ENCODE assay signal across 31 cellular contexts in genomic region chr14:101022916-101023435, GRCh38.
A peak's percentile ranks its signal among the peaks of the same experiment; 100 is the strongest.
DNase-seq lines count a peak whose midpoint lies in the region; ATAC-seq and TF ChIP-seq lines count a peak whose summit lies in the region.
"Had no signal": no experiment of that assay in that cellular context is flagged by ENCODE, and none has a peak within 500 bp of the region (broad histone marks: within the 10 kb centered on the region; RNA-seq: fewer than 3 reads in every experiment).

No MANE protein-coding gene starts in this region.

- no peak overlapping the region for H3K27ac ChIP-seq in RWPE2 (ENCODE audit: poor library complexity, severe bottlenecking)
- no peak overlapping the region for H3K27ac ChIP-seq in stomach
- H3K27ac ChIP-seq in smooth muscle cell (ENCODE audit: low read depth) = no peak overlapping the region
- H3K27ac ChIP-seq: A549, GM23248, left lung, prostate gland, SJCRH30, thoracic aorta, vagina, VCaP had no signal

- TF ChIP-seq CTCF in RWPE2 (IDR thresholded peaks at IDR 0.05; ENCODE audit: poor library complexity, severe bottlenecking) (no peak), stomach (IDR thresholded peaks at IDR 0.05) (no peak), smooth muscle cell (IDR thresholded peaks at IDR 0.05; ENCODE audit: borderline replicate concordance, insufficient read depth, poor library complexity, severe bottlenecking) (no peak)

- no peak overlapping the region for H3K9ac ChIP-seq in smooth muscle cell (ENCODE audit: low read depth)
- H3K9ac ChIP-seq: GM23248 had no signal

- ATAC-seq in RWPE2 (ENCODE audit: low read depth) (no peak), HG03175 (IDR thresholded peaks at IDR 0.05; ENCODE audit: unreplicated experiment) (no peak)
- ATAC-seq: A549, left lung, Panc1 had no signal

- no peaks in the 10 kb centered on the region for H3K9me3 ChIP-seq in RWPE2 (ENCODE audit: severe bottlenecking)
- no peaks in the 10 kb centered on the region for H3K9me3 ChIP-seq in stomach
- H3K9me3 ChIP-seq in smooth muscle cell (replicated peaks; ENCODE audit: low read depth) = no peaks in the 10 kb centered on the region
- H3K9me3 ChIP-seq: A549, left lung, prostate gland, SJCRH30, thoracic aorta, vagina had no signal

- TF ChIP-seq POLR2A in stomach (IDR thresholded peaks at IDR 0.05) = no peak

- intact Hi-C loops in stomach (cut with DNase I; ENCODE audit: low total_unique reads) = no loop called here

- no peak for TF ChIP-seq EP300 in stomach (IDR thresholded peaks at IDR 0.05)

- H3K4me1 ChIP-seq in RWPE2 (ENCODE audit: insufficient read depth, poor library complexity, severe bottlenecking) (no peaks in the 10 kb centered on the region), stomach (no peaks in the 10 kb centered on the region), smooth muscle cell (ENCODE audit: low read depth) (no peaks in the 10 kb centered on the region)
- H3K4me1 ChIP-seq: A549, left lung, prostate gland, SJCRH30, vagina had no signal

- no peaks in the 10 kb centered on the region for H3F3A ChIP-seq in smooth muscle cell (ENCODE audit: low read depth)

- no peak overlapping the region for H3K27ac Mint-ChIP-seq in activated naive CD4-positive, alpha-beta T cell treated with anti-CD3 and anti-CD28 coated beads, Interleukin-2, amount 10 ng/mL, durations not matched to agents 7 days and 5 days
- H3K27ac Mint-ChIP-seq: activated CD4-positive, alpha-beta T cell treated with anti-CD3 and anti-CD28 coated beads, Interleukin-2, amount 10 ng/mL, durations not matched to agents 7 days and 5 days; activated naive CD4-positive, alpha-beta T cell treated with anti-CD3 and anti-CD28 coated beads for 36 hours; CD4-positive, alpha-beta T cell had no signal

- no peaks in the 10 kb centered on the region for H3K36me3 Mint-ChIP-seq in activated naive CD4-positive, alpha-beta T cell treated with anti-CD3 and anti-CD28 coated beads, Interleukin-2, amount 10 ng/mL, durations not matched to agents 7 days and 5 days

- DNase-seq in activated naive CD4-positive, alpha-beta T cell treated with anti-CD3 and anti-CD28 coated beads, Interleukin-2, amount 10 ng/mL, durations not matched to agents 7 days and 5 days = peak; percentile 3
- no peak for DNase-seq in activated naive CD4-positive, alpha-beta T cell (lab: John Stamatoyannopoulos, UW)
- DNase-seq in RWPE2 (ENCODE audit: low spot score) (peak; percentile 46), islet precursor cell (peak; percentile 31), stomach (peak; percentile 9), NCI-H2196 treated with DMSO at 0.1 percent for 48 hours (lab: John Stamatoyannopoulos, UW; ENCODE audit: unreplicated experiment) (no peak), smooth muscle cell (lab: John Stamatoyannopoulos, UW; ENCODE audit: unreplicated experiment) (no peak)
- DNase-seq: activated CD4-positive, alpha-beta T cell treated with anti-CD3 and anti-CD28 coated beads, Interleukin-2, amount 10 ng/mL, durations not matched to agents 7 days and 5 days; activated naive CD4-positive, alpha-beta T cell treated with anti-CD3 and anti-CD28 coated beads for 36 hours; activated T-cell treated with anti-CD3 and anti-CD28 coated beads, Interleukin-2, amount 50 U/mL, for 48 hours; amygdala; DND-41; effector memory CD4-positive, alpha-beta T cell; GF-D8; GM23248; IMR-90; mesenchymal stem cell; NCI-H146; NCI-H2107; stimulated activated naive CD4-positive, alpha-beta T cell treated with Interleukin-2 at 50 U/mL for 16 hours; T-helper 9 cell had no signal

- H3K9me3 Mint-ChIP-seq in activated naive CD4-positive, alpha-beta T cell treated with anti-CD3 and anti-CD28 coated beads, Interleukin-2, amount 10 ng/mL, durations not matched to agents 7 days and 5 days = peaks cover 4% of the 10 kb centered on the region
- H3K9me3 Mint-ChIP-seq: activated naive CD4-positive, alpha-beta T cell treated with anti-CD3 and anti-CD28 coated beads for 36 hours; CD4-positive, alpha-beta T cell had no signal

- 81 to 93% (median 88%) methylated on average over 14 to 15 of the region's 15 CpGs for WGBS in stomach, 5 donors
- 89% methylated on average over 15 of the region's 15 CpGs for WGBS in smooth muscle cell (ENCODE audit: low lambda C conversion rate)

- H3K4me2 ChIP-seq in smooth muscle cell = no peak overlapping the region
- H3K4me2 ChIP-seq: A549 had no signal

- H2AFZ ChIP-seq in smooth muscle cell (ENCODE audit: low read depth) = no peak overlapping the region
- H2AFZ ChIP-seq: GM23248 had no signal

- peaks cover 14% of the 10 kb centered on the region for H3K27me3 Mint-ChIP-seq in activated naive CD4-positive, alpha-beta T cell treated with anti-CD3 and anti-CD28 coated beads, Interleukin-2, amount 10 ng/mL, durations not matched to agents 7 days and 5 days
- H3K27me3 Mint-ChIP-seq: activated CD4-positive, alpha-beta T cell treated with anti-CD3 and anti-CD28 coated beads, Interleukin-2, amount 10 ng/mL, durations not matched to agents 7 days and 5 days had no signal

- H3K79me2 ChIP-seq in smooth muscle cell (ENCODE audit: low read depth) = no peaks in the 10 kb centered on the region

- H3K27me3 ChIP-seq in RWPE2 (ENCODE audit: insufficient read depth, poor library complexity, severe bottlenecking) (no peaks in the 10 kb centered on the region), stomach (peaks cover 0 to 19% (median 0%) of the 10 kb centered on the region in 3 donors), smooth muscle cell (ENCODE audit: low read depth) (no peaks in the 10 kb centered on the region)
- H3K27me3 ChIP-seq: SJCRH30, vagina had no signal

- CTCF ChIA-PET in activated naive CD4-positive, alpha-beta T cell treated with anti-CD3 and anti-CD28 coated beads, Interleukin-2, amount 10 ng/mL, durations not matched to agents 7 days and 5 days (lab: Charles Lee) = interaction anchor here (0.6 kb wide), 1 partner anchor 172 kb away, joined by 3 read pairs; no protein-coding TSS in a partner anchor

- no peaks in the 10 kb centered on the region for H3K4me1 Mint-ChIP-seq in activated naive CD4-positive, alpha-beta T cell treated with anti-CD3 and anti-CD28 coated beads, Interleukin-2, amount 10 ng/mL, durations not matched to agents 7 days and 5 days
- H3K4me1 Mint-ChIP-seq: activated CD4-positive, alpha-beta T cell treated with anti-CD3 and anti-CD28 coated beads, Interleukin-2, amount 10 ng/mL, durations not matched to agents 7 days and 5 days had no signal

- H3K4me3 ChIP-seq in RWPE2 (ENCODE audit: severe bottlenecking) = no peak overlapping the region
- no peak overlapping the region for H3K4me3 ChIP-seq in stomach
- H3K4me3 ChIP-seq in smooth muscle cell = no peak overlapping the region
- H3K4me3 ChIP-seq: A549, GM23248, left lung, prostate gland, SJCRH30, thoracic aorta, vagina had no signal

- no peak overlapping the region for H3K4me3 Mint-ChIP-seq in activated naive CD4-positive, alpha-beta T cell treated with anti-CD3 and anti-CD28 coated beads, Interleukin-2, amount 10 ng/mL, durations not matched to agents 7 days and 5 days
- H3K4me3 Mint-ChIP-seq: activated CD4-positive, alpha-beta T cell treated with anti-CD3 and anti-CD28 coated beads, Interleukin-2, amount 10 ng/mL, durations not matched to agents 7 days and 5 days; activated naive CD4-positive, alpha-beta T cell treated with anti-CD3 and anti-CD28 coated beads for 36 hours; CD4-positive, alpha-beta T cell had no signal

- no peaks in the 10 kb centered on the region for H3K36me3 ChIP-seq in RWPE2 (ENCODE audit: low read depth)
- H3K36me3 ChIP-seq in stomach = no peaks in the 10 kb centered on the region
- H3K36me3 ChIP-seq in smooth muscle cell (ENCODE audit: low read depth) = no peaks in the 10 kb centered on the region
- H3K36me3 ChIP-seq: left lung, prostate gland, thoracic aorta, vagina had no signal

- H4K20me1 ChIP-seq in smooth muscle cell (ENCODE audit: low read depth) = no peaks in the 10 kb centered on the region

Comparison
In these comparisons a context has a peak if more than half of its experiments do, and no peak if none do; other contexts are left out.
1. DNase-seq: peak in activated naive CD4-positive, alpha-beta T cell treated with anti-CD3 and anti-CD28 coated beads, Interleukin-2, amount 10 ng/mL, durations not matched to agents 7 days and 5 days (single experiment), RWPE2 (single experiment), islet precursor cell (single experiment) and stomach (single experiment); none in activated naive CD4-positive, alpha-beta T cell (0 of 4), NCI-H2196 treated with DMSO at 0.1 percent for 48 hours (single experiment) and smooth muscle cell (single experiment).